ENCODE assay signal across 10 cellular contexts in genomic region chr22:46084376-46084775, GRCh38.
A peak's percentile ranks its signal among the peaks of the same experiment; 100 is the strongest.
DNase-seq lines count a peak whose midpoint lies in the region; ATAC-seq and TF ChIP-seq lines count a peak whose summit lies in the region.
"Had no signal": no experiment of that assay in that cellular context is flagged by ENCODE, and none has a peak within 500 bp of the region (broad histone marks: within the 10 kb centered on the region; RNA-seq: fewer than 3 reads in every experiment).

No MANE protein-coding gene starts in this region.

- CTCF ChIA-PET in PC-3 (lab: Charles Lee): no interaction called here

- no peaks in the 10 kb centered on the region for H3K9me3 ChIP-seq in PC-3 (ENCODE audit: low read length)
- H3K9me3 ChIP-seq in tibial nerve: no peaks in the 10 kb centered on the region

- ATAC-seq in PC-3 (no peak), HG03097 (IDR thresholded peaks at IDR 0.05; ENCODE audit: low FRiP score, unreplicated experiment) (no peak), HG02763 (IDR thresholded peaks at IDR 0.05; ENCODE audit: unreplicated experiment) (no peak)
- ATAC-seq: activated T-cell treated with anti-CD3 and anti-CD28 coated beads, Interleukin-2, amount 50 U/mL, for 72 hours had no signal

- H3K4me2 ChIP-seq in PC-3 (ENCODE audit: low read length): peak overlapping the region; percentile 100

- peaks cover 12% of the 10 kb centered on the region for H3F3A ChIP-seq in PC-3 (ENCODE audit: low read length, unreplicated experiment)

- peaks cover 74% of the 10 kb centered on the region for H3K4me1 ChIP-seq in PC-3 (ENCODE audit: insufficient read depth, low read length)
- H3K4me1 ChIP-seq in tibial nerve: peaks cover 14 to 86% (median 70%) of the 10 kb centered on the region in 4 donors

- H2AFZ ChIP-seq in PC-3 (ENCODE audit: low read length): no peak overlapping the region

- TF ChIP-seq CTCF in PC-3 (conservative IDR thresholded peaks at IDR 0.05; ENCODE audit: low read depth, low read length): no peak
- no peak for TF ChIP-seq CTCF in tibial nerve (IDR thresholded peaks at IDR 0.05)

- H3K79me2 ChIP-seq in PC-3 (ENCODE audit: low read length): peaks cover 100% of the 10 kb centered on the region

- WGBS in tibial nerve, 2 donors: 73 to 81% methylated on average over 13 to 14 of the region's 14 CpGs

- DNase-seq in PC-3: no peak
- peak; percentile 39 for DNase-seq in mesenteric fat pad (ENCODE audit: low spot score)
- peak in 1 of 2 donors; percentile 11 for DNase-seq in tibial nerve (ENCODE audit: low spot score in 2 of 2)
- DNase-seq in DMS 273 (lab: John Stamatoyannopoulos, UW; ENCODE audit: unreplicated experiment): no peak
- no peak for DNase-seq in GDM1 (lab: John Stamatoyannopoulos, UW)
- DNase-seq: activated T-cell treated with anti-CD3 and anti-CD28 coated beads, Interleukin-2, amount 50 U/mL, for 72 hours; endodermal cell had no signal

- peaks cover 6% of the 10 kb centered on the region; the same call in 1 of the 2 replicates for H4K20me1 ChIP-seq in PC-3 (ENCODE audit: low read length)

- no peaks in the 10 kb centered on the region for H3K9me3 Mint-ChIP-seq in dendritic cell treated with granulocyte-macrophage colony-stimulating factor and Interleukin-4, amounts not matched to agents 40 ng/mL and 50 ng/mL, for 4 days
- H3K9me3 Mint-ChIP-seq: activated T-cell treated with anti-CD3 and anti-CD28 coated beads, Interleukin-2, amount 50 U/mL, for 72 hours; endodermal cell had no signal

- H3K9me2 ChIP-seq in PC-3 (replicated peaks; ENCODE audit: low read length): no peaks in the 10 kb centered on the region

- peak overlapping the region; percentile 61 for H3K27ac Mint-ChIP-seq in dendritic cell treated with granulocyte-macrophage colony-stimulating factor and Interleukin-4, amounts not matched to agents 40 ng/mL and 50 ng/mL, for 4 days
- H3K27ac Mint-ChIP-seq: activated T-cell treated with anti-CD3 and anti-CD28 coated beads, Interleukin-2, amount 50 U/mL, for 72 hours; endodermal cell had no signal

- H3K27me3 Mint-ChIP-seq in dendritic cell treated with granulocyte-macrophage colony-stimulating factor and Interleukin-4, amounts not matched to agents 40 ng/mL and 50 ng/mL, for 4 days: no peaks in the 10 kb centered on the region

- no peak for TF ChIP-seq EP300 in tibial nerve (IDR thresholded peaks at IDR 0.05)

- H3K36me3 Mint-ChIP-seq in dendritic cell treated with granulocyte-macrophage colony-stimulating factor and Interleukin-4, amounts not matched to agents 40 ng/mL and 50 ng/mL, for 4 days (ENCODE audit: low read depth): peaks cover 95% of the 10 kb centered on the region

- intact Hi-C loops in PC-3 (cut with micrococcal nuclease): no loop called here
- intact Hi-C loops in dendritic cell treated with granulocyte-macrophage colony-stimulating factor and Interleukin-4, amounts not matched to agents 40 ng/mL and 50 ng/mL, for 4 days (cut with micrococcal nuclease): no loop called here

- peak overlapping the region; percentile 99 for H3K9ac ChIP-seq in PC-3 (ENCODE audit: low read length)

- BruUV-seq in PC-3 (replicated peaks; lab: Mats Ljungman, UMichigan): no TSS peak

- H3K4me3 Mint-ChIP-seq in dendritic cell treated with granulocyte-macrophage colony-stimulating factor and Interleukin-4, amounts not matched to agents 40 ng/mL and 50 ng/mL, for 4 days: no peak overlapping the region
- H3K4me3 Mint-ChIP-seq: activated T-cell treated with anti-CD3 and anti-CD28 coated beads, Interleukin-2, amount 50 U/mL, for 72 hours; endodermal cell had no signal

- TF ChIP-seq POLR2A in tibial nerve (IDR thresholded peaks at IDR 0.05): no peak

- H3K4me3 ChIP-seq in PC-3 (ENCODE audit: low read length) (peak overlapping the region; percentile 94), tibial nerve (peak overlapping the region in 3 of 4 donors; percentile 20 to 43 (median 30))

- peak overlapping the region; percentile 99 for H3K27ac ChIP-seq in PC-3 (ENCODE audit: low read length)
- peak overlapping the region; percentile 73 to 99 (median 88) for H3K27ac ChIP-seq in tibial nerve

- POLR2A ChIA-PET in PC-3 (lab: Charles Lee; ENCODE audit: unreplicated experiment): interaction anchor here (0.6 kb wide), 1 partner anchor 29 kb away, joined by 4 read pairs; no protein-coding TSS in a partner anchor

- H3K36me3 ChIP-seq in PC-3 (ENCODE audit: low read depth, low read length) (peaks cover 31% of the 10 kb centered on the region), tibial nerve (peaks cover 0 to 9% (median 0%) of the 10 kb centered on the region in 3 donors)

- H3K4me1 Mint-ChIP-seq in dendritic cell treated with granulocyte-macrophage colony-stimulating factor and Interleukin-4, amounts not matched to agents 40 ng/mL and 50 ng/mL, for 4 days (ENCODE audit: low read depth): peaks cover 43% of the 10 kb centered on the region
- H3K4me1 Mint-ChIP-seq: endodermal cell had no signal

- H3K27me3 ChIP-seq in PC-3 (ENCODE audit: low read length) (no peaks in the 10 kb centered on the region), tibial nerve (no peaks in the 10 kb centered on the region)
